Comparison of ENCODE assay signal across 8 cellular contexts in the genomic region with DNA sequence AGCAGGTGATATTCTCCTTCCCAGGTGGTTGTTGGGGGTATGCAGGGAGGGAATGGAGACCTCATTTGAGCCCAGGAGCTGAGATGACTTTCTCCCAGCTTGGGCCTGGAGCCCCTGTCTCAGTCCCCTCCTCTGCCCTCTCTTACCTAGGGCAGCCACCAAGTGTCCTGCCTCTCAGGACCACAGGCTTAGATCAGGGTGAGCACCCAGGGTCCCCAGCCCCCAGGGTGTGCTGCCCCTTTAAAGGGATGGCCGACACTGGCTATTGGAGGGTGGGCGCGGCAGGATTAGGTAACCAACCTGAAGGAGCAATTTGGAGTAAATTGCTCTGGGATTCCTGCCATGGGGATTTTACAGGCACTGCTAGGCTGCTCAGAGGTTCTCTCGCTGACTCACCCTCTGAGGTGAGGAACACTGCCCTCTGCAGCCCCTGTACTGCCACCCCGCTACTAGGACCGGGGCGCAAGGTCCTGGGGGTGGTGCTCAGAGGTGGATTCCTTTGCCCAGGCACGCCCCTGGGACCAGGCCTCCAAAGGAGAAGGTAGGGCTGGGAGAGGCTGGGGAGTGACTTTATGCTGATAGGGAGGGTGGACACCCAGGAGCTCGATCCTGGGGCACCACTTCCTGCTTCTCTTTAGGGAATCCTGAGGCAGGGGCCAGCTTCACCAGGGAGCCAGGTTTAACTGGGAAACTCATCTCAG. TPM values are rescaled to one million over a fixed set of nuclear protein-coding genes. Genes with fewer than 3 reads are reported as not detected.
A peak's percentile ranks its signal among the peaks of the same experiment; 100 is the strongest.
DNase-seq lines count a peak whose midpoint lies in the region; ATAC-seq and TF ChIP-seq lines count a peak whose summit lies in the region.

No MANE protein-coding gene starts in this region.

- H3K4me1 Mint-ChIP-seq in chondrocyte (ENCODE audit: low read depth), result peaks cover 14% of the 10 kb centered on the region

- peak; percentile 83 for DNase-seq in DMS153 treated with DMSO at 0.1 percent for 48 hours (lab: John Stamatoyannopoulos, UW; ENCODE audit: unreplicated experiment)
- DNase-seq in HK-2 (ENCODE audit: unreplicated experiment), result peak; percentile 90
- peak; percentile 24 for DNase-seq in NOMO-1 treated with dmso at 0.1 percent for 144 hours (lab: John Stamatoyannopoulos, UW; ENCODE audit: unreplicated experiment)
- no peak for DNase-seq in chondrocyte (ENCODE audit: low spot score)
- DNase-seq in mucosa of gallbladder (ENCODE audit: low spot score), result peak; percentile 52
- no peak for DNase-seq in mesenteric fat pad (ENCODE audit: low spot score)

- H3K4me3 Mint-ChIP-seq in chondrocyte (ENCODE audit: unreplicated experiment), result peak overlapping the region; percentile 71

- no peak for ATAC-seq in HG03196 (IDR thresholded peaks at IDR 0.05; ENCODE audit: unreplicated experiment)
- ATAC-seq in HG03521 (IDR thresholded peaks at IDR 0.05; ENCODE audit: unreplicated experiment), result no peak

- no peaks in the 10 kb centered on the region for H3K27me3 Mint-ChIP-seq in chondrocyte (ENCODE audit: low read depth)

- H3K27ac Mint-ChIP-seq in chondrocyte (ENCODE audit: unreplicated experiment), result no peak overlapping the region

- H3K36me3 Mint-ChIP-seq in chondrocyte (ENCODE audit: low read depth), result no peaks in the 10 kb centered on the region

- H3K9me3 Mint-ChIP-seq in chondrocyte (ENCODE audit: low read depth), result no peaks in the 10 kb centered on the region

- peak; percentile 34 for TF ChIP-seq CTCF in chondrocyte (IDR thresholded peaks at IDR 0.05)

RNA-seq across cellular contexts. Expression of gene RPS6KA1, which starts 1.5 kb away (rescaled TPM):
- total RNA-seq in chondrocyte (3.6 to 6.3 TPM (median 4.4 TPM) in 3 replicates), mucosa of gallbladder (49.2 TPM), mesenteric fat pad (28.3 TPM)

RNA-seq across cellular contexts. Expression of gene HMGN2, which starts 58.8 kb away (rescaled TPM):
- total RNA-seq in chondrocyte (241 to 314 TPM (median 245 TPM) in 3 replicates), mucosa of gallbladder (236 TPM), mesenteric fat pad (151 TPM)

Comparison
In these comparisons a context has a peak if more than half of its experiments do, and no peak if none do; other contexts are left out.
1. DNase-seq: peak in DMS153 treated with DMSO at 0.1 percent for 48 hours (single experiment), HK-2 (single experiment), NOMO-1 treated with dmso at 0.1 percent for 144 hours (single experiment) and mucosa of gallbladder (single experiment); none in chondrocyte (single experiment) and mesenteric fat pad (single experiment).